21 cellular contexts compared by ENCODE assay signal in the genomic region with DNA sequence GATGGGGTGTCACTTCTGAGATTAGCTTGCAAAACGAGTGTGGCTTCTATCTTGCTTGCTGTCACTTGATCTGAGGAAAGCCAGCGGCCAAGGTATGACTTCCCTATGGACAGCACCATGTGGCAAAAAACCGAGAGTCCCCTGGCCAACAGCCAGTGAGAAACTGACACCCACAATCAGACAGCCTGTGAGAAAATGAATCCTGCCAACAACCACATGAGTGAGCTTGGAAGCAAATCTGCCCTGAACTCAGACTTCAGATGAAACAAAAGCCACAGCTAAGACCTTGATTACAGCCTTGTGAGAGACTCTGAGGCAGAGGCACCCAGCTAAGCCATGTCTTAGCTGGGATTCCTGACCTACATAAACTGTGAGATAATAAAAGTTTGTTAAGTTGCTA. TPM values are rescaled to one million over a fixed set of nuclear protein-coding genes. Genes with fewer than 3 reads are reported as not detected.
DNase-seq lines count a peak whose midpoint lies in the region; ATAC-seq, FAIRE-seq and TF ChIP-seq lines count a peak whose summit lies in the region.
"Had no signal": no experiment of that assay in that cellular context is flagged by ENCODE, and none has a peak within 500 bp of the region (broad histone marks: within the 10 kb centered on the region; RNA-seq: fewer than 3 reads in every experiment).

No MANE protein-coding gene starts in this region.

- TF ChIP-seq POLR2A in H1 (IDR thresholded peaks at IDR 0.05; ENCODE audit: control extremely low read depth in 1 of 2, low read depth in 2 of 2, low read length in 2 of 2) (no peak), uterus (IDR thresholded peaks at IDR 0.05) (no peak)

- H4K8ac ChIP-seq in H1 (ENCODE audit: extremely low read depth, insufficient read depth, low read length), result no peak overlapping the region

- no peak overlapping the region for H2AK5ac ChIP-seq in H1 (ENCODE audit: low read depth, low read length)

- no peaks in the 10 kb centered on the region for H3K79me2 ChIP-seq in ACC112 (ENCODE audit: control insufficient read depth, insufficient read depth, low read length, unreplicated experiment)
- no peaks in the 10 kb centered on the region for H3K79me2 ChIP-seq in H1 (ENCODE audit: control insufficient read depth in 1 of 2, insufficient read depth in 2 of 2, low read length in 2 of 2)

- H3K9me3 ChIP-seq in MG63, result no peaks in the 10 kb centered on the region
- H3K9me3 ChIP-seq in H1 (ENCODE audit: insufficient read depth in 2 of 2, low read depth in 1 of 2, low read length in 1 of 2), result no peaks in the 10 kb centered on the region
- H3K9me3 ChIP-seq in left lung, result no peaks in the 10 kb centered on the region
- H3K9me3 ChIP-seq in uterus, result no peaks in the 10 kb centered on the region
- H3K9me3 ChIP-seq: upper lobe of right lung had no signal

- H3K56ac ChIP-seq in H1 (replicated peaks; ENCODE audit: insufficient read length, low read depth, low read length), result no peak overlapping the region

- H4K91ac ChIP-seq in H1 (replicated peaks; ENCODE audit: insufficient read length, low read length), result no peak overlapping the region

- intact Hi-C loops in left lung (cut with DNase I) (no loop called here), uterus (cut with DNase I; ENCODE audit: low total_unique reads) (no loop called here)

- H3K27ac ChIP-seq in ACC112 (ENCODE audit: low read depth, low read length) (no peak overlapping the region), H1 (ENCODE audit: low read depth, low read length) (no peak overlapping the region), left lung (no peak overlapping the region), uterus (no peak overlapping the region)
- H3K27ac ChIP-seq: upper lobe of right lung had no signal

- H2BK15ac ChIP-seq in H1 (ENCODE audit: low read length), result no peak overlapping the region

- H2BK20ac ChIP-seq in H1 (ENCODE audit: low read length), result no peak overlapping the region

- TF ChIP-seq RAD21 in H1 (IDR thresholded peaks at IDR 0.05 in 1 of 2, conservative IDR thresholded peaks at IDR 0.05 in 1 of 2; ENCODE audit: low read depth in 2 of 2, low read length in 2 of 2), result no peak

- H3K79me1 ChIP-seq in H1 (ENCODE audit: low read depth, low read length), result no peaks in the 10 kb centered on the region

- H3K23me2 ChIP-seq in H1 (ENCODE audit: low read depth, low read length), result no peaks in the 10 kb centered on the region

- no peak overlapping the region for H2BK5ac ChIP-seq in H1 (ENCODE audit: low read depth, low read length)

- no peaks in the 10 kb centered on the region for H4K20me1 ChIP-seq in H1 (replicated peaks in 1 of 2; ENCODE audit: control insufficient read depth in 1 of 2, insufficient read depth in 2 of 2, low read length in 2 of 2)

- no peaks in the 10 kb centered on the region for H3K36me3 ChIP-seq in ACC112 (ENCODE audit: insufficient read depth, low read length)
- H3K36me3 ChIP-seq in MG63, result no peaks in the 10 kb centered on the region
- no peaks in the 10 kb centered on the region for H3K36me3 ChIP-seq in H1 (ENCODE audit: control insufficient read depth in 2 of 4, insufficient read depth in 4 of 4, low read length in 3 of 4)
- H3K36me3 ChIP-seq in left lung, result no peaks in the 10 kb centered on the region
- no peaks in the 10 kb centered on the region for H3K36me3 ChIP-seq in uterus
- no peaks in the 10 kb centered on the region for H3K36me3 ChIP-seq in H7 (replicated peaks; ENCODE audit: control insufficient read depth, insufficient read depth, low read length)
- H3K36me3 ChIP-seq: upper lobe of right lung had no signal

- ATAC-seq in left lung, result peak; percentile 24
- ATAC-seq in GM21360 (IDR thresholded peaks at IDR 0.05; ENCODE audit: unreplicated experiment), result no peak
- ATAC-seq: CD8-positive, alpha-beta T cell; HCT116; T-helper 17 cell; upper lobe of right lung had no signal

- no peak overlapping the region for H3K14ac ChIP-seq in H1 (ENCODE audit: insufficient read length)

- H2BK12ac ChIP-seq in H1 (ENCODE audit: low read depth, low read length), result no peak overlapping the region

- peak overlapping the region; percentile 44 for H3K4me3 ChIP-seq in ACC112 (ENCODE audit: low read depth, low read length)
- H3K4me3 ChIP-seq in MG63, result no peak overlapping the region
- H3K4me3 ChIP-seq in H1 (ENCODE audit: extremely low read depth in 1 of 4, insufficient read depth in 2 of 4, low read depth in 3 of 4, low read length in 4 of 4), result no peak overlapping the region
- H3K4me3 ChIP-seq in left lung, result no peak overlapping the region
- no peak overlapping the region for H3K4me3 ChIP-seq in uterus
- H3K4me3 ChIP-seq in H7 (ENCODE audit: insufficient read depth, low read depth, low read length), result no peak overlapping the region
- H3K4me3 ChIP-seq: upper lobe of right lung had no signal

- peak; percentile 26 for DNase-seq in MG63
- DNase-seq in H1 (ENCODE audit: low read depth in 1 of 2, low spot score in 2 of 2), result no peak
- no peak for DNase-seq in left lung
- DNase-seq in uterus, result no peak
- DNase-seq in H7, result no peak
- DNase-seq in midbrain (lab: John Stamatoyannopoulos, UW), result no peak
- DNase-seq: ACHN; activated B cell treated with CpG ODN at 0.5 μM for 24 hours; amniotic stem cell; CD8-positive, alpha-beta T cell; Kasumi-1; NCI-H1436; NCI-H345; SHP77 treated with DMSO at 0.1 percent for 48 hours; T-helper 17 cell; upper lobe of right lung had no signal

- H4K5ac ChIP-seq in H1 (ENCODE audit: insufficient read length, low read depth, low read length), result no peak overlapping the region

- peak; percentile 57 for FAIRE-seq in H1 (lab: Jason Lieb, UNC)

- CTCF ChIA-PET in H1 (lab: Charles Lee; ENCODE audit: partially characterized antibody), result interaction anchor here (0.7 kb wide), 1 partner anchor 184 kb away, joined by 3 read pairs; no protein-coding TSS in a partner anchor

- H3K23ac ChIP-seq in H1 (ENCODE audit: insufficient read length), result no peak overlapping the region

- H2AFZ ChIP-seq in ACC112 (ENCODE audit: low read length, unreplicated experiment) (peak overlapping the region; percentile 4), H1 (ENCODE audit: low read length) (no peak overlapping the region)

- POLR2A ChIA-PET in H1 (lab: Charles Lee; ENCODE audit: partially characterized antibody), result no interaction called here

- H2BK120ac ChIP-seq in H1 (replicated peaks; ENCODE audit: low read depth, low read length), result no peak overlapping the region

- no peak overlapping the region for H3K9ac ChIP-seq in H1 (replicated peaks in 1 of 4; ENCODE audit: extremely low read depth in 1 of 4, low read depth in 3 of 4, low read length in 3 of 4)

- 76% methylated on average over 3 of the region's 3 CpGs; no CpG with 5 or more reads in 1 of the 2 experiments for WGBS in H1 (ENCODE audit: extremely low coverage in 1 of 2, insufficient coverage in 1 of 2, insufficient read length in 1 of 2, insufficient replicate concordance in 2 of 2, low coverage in 1 of 2, low lambda C conversion rate in 2 of 2, missing lambda C conversion rate in 1 of 2), 2 experiments

- no peak for TF ChIP-seq EP300 in H1 (IDR thresholded peaks at IDR 0.05; ENCODE audit: borderline replicate concordance in 1 of 2, low read depth in 2 of 2, low read length in 2 of 2)

- H3K4ac ChIP-seq in H1 (replicated peaks; ENCODE audit: insufficient read length, low read depth, low read length), result no peak overlapping the region

- no peak overlapping the region for H3K4me2 ChIP-seq in H1 (ENCODE audit: insufficient read depth in 1 of 2, low read depth in 2 of 2, low read length in 2 of 2)

- H3K27me3 ChIP-seq in ACC112 (ENCODE audit: insufficient read depth, low read length) (no peaks in the 10 kb centered on the region), MG63 (no peaks in the 10 kb centered on the region), H1 (replicated peaks in 1 of 4; ENCODE audit: control insufficient read depth in 3 of 4, extremely low read depth in 1 of 4, insufficient read depth in 3 of 4, low read length in 3 of 4) (no peaks in the 10 kb centered on the region), left lung (no peaks in the 10 kb centered on the region), uterus (no peaks in the 10 kb centered on the region), H7 (ENCODE audit: control insufficient read depth, insufficient read depth, low read length) (no peaks in the 10 kb centered on the region)
- H3K27me3 ChIP-seq: upper lobe of right lung had no signal

- TF ChIP-seq CTCF in H1 (IDR thresholded peaks at IDR 0.05; ENCODE audit: control extremely low read depth in 1 of 3, insufficient read depth in 1 of 3, low read depth in 1 of 3, low read length in 3 of 3) (no peak), left lung (IDR thresholded peaks at IDR 0.05) (no peak), uterus (IDR thresholded peaks at IDR 0.05) (no peak)

- H3K18ac ChIP-seq in H1 (ENCODE audit: extremely low read depth, low read length), result no peak overlapping the region

- H3K4me1 ChIP-seq in ACC112 (ENCODE audit: control insufficient read depth, insufficient read depth, low read length, unreplicated experiment), result no peaks in the 10 kb centered on the region
- H3K4me1 ChIP-seq in H1 (replicated peaks in 1 of 4; ENCODE audit: control insufficient read depth in 3 of 4, insufficient read depth in 4 of 4, low read length in 3 of 4), result no peaks in the 10 kb centered on the region
- H3K4me1 ChIP-seq in left lung, result no peaks in the 10 kb centered on the region
- no peaks in the 10 kb centered on the region for H3K4me1 ChIP-seq in uterus
- H3K4me1 ChIP-seq: upper lobe of right lung had no signal

TF ChIP-seq in H1, 55 proteins besides CTCF, POLR2A, EP300 and RAD21 (continues in another document):
- TF ChIP-seq SRF (IDR thresholded peaks at IDR 0.05; ENCODE audit: low read depth, low read length), result no peak
- TF ChIP-seq TAF7 (optimal IDR thresholded peaks at IDR 0.05; ENCODE audit: borderline replicate concordance, low read depth, low read length), result no peak
- no peak for TF ChIP-seq POU5F1 (IDR thresholded peaks at IDR 0.05; ENCODE audit: low read depth, low read length)
- no peak for TF ChIP-seq CBX5 (IDR thresholded peaks at IDR 0.05; ENCODE audit: low read depth, low read length)
- TF ChIP-seq HDAC6 (IDR thresholded peaks at IDR 0.05; ENCODE audit: low read depth, low read length), result no peak
- no peak for TF ChIP-seq BACH1 (IDR thresholded peaks at IDR 0.05; ENCODE audit: low read length)
- TF ChIP-seq RBBP5 (IDR thresholded peaks at IDR 0.05; ENCODE audit: borderline replicate concordance, low read depth, low read length), result no peak

RNA-seq across cellular contexts. Expression of a gene that starts 45.5 kb away (rescaled TPM):
- total RNA-seq in MG63 (2014; rRNA removed; shearing (Covaris generic); ENCODE audit: low replicate concordance), result not detected in 2 replicates
- not detected in 2 replicates for total RNA-seq in H1 (2021; fragmentation: NEBNext Ultra II Directional; extraction: Animal tissue kit (Norgen Biotek cat#: 25700))
- polyA plus RNA-seq in H1 (2011; rRNA removed), result not detected in 2 replicates
- not detected for polyA plus RNA-seq in H1 (2011; cell fraction: cytosol; rRNA removed)
- not detected for polyA plus RNA-seq in H1 (2011; cell fraction: nucleus; rRNA removed)
- polyA plus RNA-seq in H1 (2012, experiment 1 of 2), result not detected in 4 replicates
- polyA plus RNA-seq in H1 (2012, experiment 2 of 2), result not detected
- not detected for polyA plus RNA-seq in H1 (2013, experiment 1 of 2)
- not detected for polyA plus RNA-seq in H1 (2013, experiment 2 of 2)
- polyA minus RNA-seq in H1 (2011; rRNA and poly(A)+ RNA removed), result not detected in 2 replicates
- not detected for polyA minus RNA-seq in H1 (2011; cell fraction: cytosol; rRNA and poly(A)+ RNA removed)
- polyA minus RNA-seq in H1 (2011; cell fraction: nucleus; rRNA and poly(A)+ RNA removed), result not detected
- total RNA-seq in left lung (not detected), uterus (not detected)
- not detected in 2 replicates for total RNA-seq in H7 (2014; rRNA removed; shearing (Covaris generic))
- total RNA-seq: activated B cell treated with CpG ODN at 0.5 μM for 24 hours; CD8-positive, alpha-beta T cell; glomerular endothelial cell; neural crest cell; T-helper 17 cell; upper lobe of right lung had no signal
